In genomic region chr16:17448640-17449638, GRCh38 we compare ENCODE assay signal across 10 cellular contexts. TPM values are rescaled to one million over a fixed set of nuclear protein-coding genes. Genes with fewer than 3 reads are reported as not detected.
DNase-seq lines count a peak whose midpoint lies in the region; ATAC-seq and TF ChIP-seq lines count a peak whose summit lies in the region.
"Had no signal": no experiment of that assay in that cellular context is flagged by ENCODE, and none has a peak within 500 bp of the region (broad histone marks: within the 10 kb centered on the region; RNA-seq: fewer than 3 reads in every experiment).

No MANE protein-coding gene starts in this region.

- H3K27ac ChIP-seq in upper lobe of left lung, result peak overlapping the region in 3 of 4 donors; percentile 46 to 70 (median 65)
- no peak overlapping the region for H3K27ac ChIP-seq in A673 (ENCODE audit: low read depth, low read length, poor library complexity, severe bottlenecking)

- ATAC-seq in activated CD8-positive, alpha-beta T cell treated with anti-CD3 and anti-CD28 coated beads, Interleukin-2, amount 10 ng/mL, durations not matched to agents 7 days and 5 days, result peak; percentile 77
- peak; percentile 75 for ATAC-seq in left ventricle myocardium superior
- peak; percentile 82 for ATAC-seq in upper lobe of left lung (ENCODE audit: low FRiP score in 2 of 2)
- no peak for ATAC-seq in HG02571 (IDR thresholded peaks at IDR 0.05; ENCODE audit: unreplicated experiment)

- no peak overlapping the region for H3K4me3 ChIP-seq in upper lobe of left lung
- no peak overlapping the region for H3K4me3 ChIP-seq in A673 (ENCODE audit: low read depth, low read length, poor library complexity, severe bottlenecking)

- WGBS in upper lobe of left lung, 2 donors, result 54% methylated on average over 12 to 15 of the region's 15 CpGs

- peak overlapping the region; percentile 56 for H3K4me3 Mint-ChIP-seq in activated CD8-positive, alpha-beta T cell treated with anti-CD3 and anti-CD28 coated beads, Interleukin-2, amount 10 ng/mL, durations not matched to agents 7 days and 5 days

- peaks cover 72% of the 10 kb centered on the region for H3K4me1 Mint-ChIP-seq in activated CD8-positive, alpha-beta T cell treated with anti-CD3 and anti-CD28 coated beads, Interleukin-2, amount 10 ng/mL, durations not matched to agents 7 days and 5 days (ENCODE audit: low read depth)

- no peaks in the 10 kb centered on the region for H3K27me3 Mint-ChIP-seq in activated CD8-positive, alpha-beta T cell treated with anti-CD3 and anti-CD28 coated beads, Interleukin-2, amount 10 ng/mL, durations not matched to agents 7 days and 5 days (ENCODE audit: low read depth)

- CTCF ChIA-PET in activated CD8-positive, alpha-beta T cell treated with anti-CD3 and anti-CD28 coated beads, Interleukin-2, amount 10 ng/mL, durations not matched to agents 7 days and 5 days (lab: Charles Lee), result interaction anchor here (0.6 to 2.0 kb wide), 7 partner anchors 9 to 97 kb away, joined by 3 to 7 read pairs (median 5); no protein-coding TSS in a partner anchor
- CTCF ChIA-PET in A673 (lab: Charles Lee), result no interaction called here

- peaks cover 63% of the 10 kb centered on the region for H3K36me3 Mint-ChIP-seq in activated CD8-positive, alpha-beta T cell treated with anti-CD3 and anti-CD28 coated beads, Interleukin-2, amount 10 ng/mL, durations not matched to agents 7 days and 5 days (ENCODE audit: low read depth)

- TF ChIP-seq CTCF in upper lobe of left lung (IDR thresholded peaks at IDR 0.05) (no peak), A673 (conservative IDR thresholded peaks at IDR 0.05; ENCODE audit: low read depth, low read length) (no peak)

- peak; percentile 33 for DNase-seq in activated naive CD4-positive, alpha-beta T cell treated with Interleukin-2 at 50 U/mL for 16 hours
- no peak for DNase-seq in activated naive CD4-positive, alpha-beta T cell (lab: John Stamatoyannopoulos, UW)
- DNase-seq in activated CD8-positive, alpha-beta T cell treated with anti-CD3 and anti-CD28 coated beads, Interleukin-2, amount 10 ng/mL, durations not matched to agents 7 days and 5 days, result peak; percentile 68
- peak; percentile 66 for DNase-seq in left ventricle myocardium superior
- peak; percentile 55 to 76 for DNase-seq in upper lobe of left lung
- DNase-seq in DMS114 treated with DMSO at 0.1 percent for 48 hours (lab: John Stamatoyannopoulos, UW; ENCODE audit: unreplicated experiment), result no peak
- DNase-seq in A673 (ENCODE audit: low spot score), result no peak
- DNase-seq: erythroblast, NCI-H446 had no signal

- H3K9me3 ChIP-seq in upper lobe of left lung, result no peaks in the 10 kb centered on the region
- no peaks in the 10 kb centered on the region for H3K9me3 ChIP-seq in A673 (ENCODE audit: low read depth, low read length, poor library complexity, severe bottlenecking)

- BruUV-seq in A673 (replicated peaks; lab: Mats Ljungman, UMichigan), result no TSS peak

- peaks cover 3 to 29% (median 18%) of the 10 kb centered on the region in 4 donors for H3K4me1 ChIP-seq in upper lobe of left lung
- no peaks in the 10 kb centered on the region for H3K4me1 ChIP-seq in A673 (ENCODE audit: insufficient read depth, low read length, poor library complexity, severe bottlenecking)

- no peak for TF ChIP-seq POLR2A in upper lobe of left lung (IDR thresholded peaks at IDR 0.05)

- intact Hi-C loops in left ventricle myocardium superior (cut with micrococcal nuclease), result no loop called here
- intact Hi-C loops in A673 (cut with micrococcal nuclease; ENCODE audit: unreplicated experiment), result no loop called here

- peak overlapping the region; percentile 96 for H3K27ac Mint-ChIP-seq in activated CD8-positive, alpha-beta T cell treated with anti-CD3 and anti-CD28 coated beads, Interleukin-2, amount 10 ng/mL, durations not matched to agents 7 days and 5 days

- no peaks in the 10 kb centered on the region for H3K27me3 ChIP-seq in upper lobe of left lung
- no peaks in the 10 kb centered on the region for H3K27me3 ChIP-seq in A673 (replicated peaks; ENCODE audit: insufficient read depth, low read depth, low read length, poor library complexity)

- no peak for TF ChIP-seq EP300 in upper lobe of left lung (IDR thresholded peaks at IDR 0.05)

- no peaks in the 10 kb centered on the region for H3K36me3 ChIP-seq in upper lobe of left lung
- no peaks in the 10 kb centered on the region for H3K36me3 ChIP-seq in A673 (ENCODE audit: insufficient read depth, low read length, poor library complexity, severe bottlenecking)

- POLR2A ChIA-PET in activated CD8-positive, alpha-beta T cell treated with anti-CD3 and anti-CD28 coated beads, Interleukin-2, amount 10 ng/mL, durations not matched to agents 7 days and 5 days (lab: Charles Lee), result interaction anchor here (0.9 to 1.8 kb wide), 6 partner anchors 9 to 102 kb away, joined by 3 to 7 read pairs (median 4); no protein-coding TSS in a partner anchor
- POLR2A ChIA-PET in A673 (lab: Charles Lee; ENCODE audit: low non-redundant PET), result no interaction called here

- H3K9me3 Mint-ChIP-seq in activated CD8-positive, alpha-beta T cell treated with anti-CD3 and anti-CD28 coated beads, Interleukin-2, amount 10 ng/mL, durations not matched to agents 7 days and 5 days (ENCODE audit: insufficient read depth), result no peaks in the 10 kb centered on the region

RNA-seq across cellular contexts. Expression of gene XYLT1, which starts 21.8 kb away (rescaled TPM):
- total RNA-seq in activated CD8-positive, alpha-beta T cell treated with anti-CD3 and anti-CD28 coated beads, Interleukin-2, amount 10 ng/mL, durations not matched to agents 7 days and 5 days, result 10 to 100 TPM; 59.4 to 60.4 TPM
- total RNA-seq in left ventricle myocardium superior, result 1.6 TPM
- 10 to 100 TPM in 1 of 6 donors, 1 to 10 TPM in 5; 3.0 to 26.2 (median 6.8) TPM for total RNA-seq in upper lobe of left lung
- total RNA-seq in A673 (2021), result 0.13 and 0.64 TPM in 2 replicates

Comparison
In these comparisons a context has a peak if more than half of its experiments do, and no peak if none do; other contexts are left out.
1. DNase-seq: peak in activated naive CD4-positive, alpha-beta T cell treated with Interleukin-2 at 50 U/mL for 16 hours (single experiment), activated CD8-positive, alpha-beta T cell treated with anti-CD3 and anti-CD28 coated beads, Interleukin-2, amount 10 ng/mL, durations not matched to agents 7 days and 5 days (single experiment), left ventricle myocardium superior (single experiment) and upper lobe of left lung (2 of 2); none in activated naive CD4-positive, alpha-beta T cell (0 of 4), DMS114 treated with DMSO at 0.1 percent for 48 hours (single experiment) and A673 (single experiment).